In genomic region chr15:73745073-73745472, GRCh38 we compare ENCODE assay signal across 1 cellular context.
TF ChIP-seq lines count a peak whose summit lies in the region.

No MANE protein-coding gene starts in this region.

TF ChIP-seq in HEK293, 187 proteins besides CTCF, POLR2A, EP300 and RAD21 (continued from another document):
- TF ChIP-seq EGR2 (tag by site-specific recombination; IDR thresholded peaks at IDR 0.05; ENCODE audit: low read depth), result peak; percentile 90
- TF ChIP-seq ZNF391 (tag by site-specific recombination; IDR thresholded peaks at IDR 0.05; ENCODE audit: borderline replicate concordance, low read depth), result no peak
- peak; percentile 85 for TF ChIP-seq ZFHX2 (tag by site-specific recombination; conservative IDR thresholded peaks at IDR 0.05)
